In genomic region chr7:16431646-16432424, GRCh38 we compare ENCODE assay signal across 9 cellular contexts. TPM values are rescaled to one million over a fixed set of nuclear protein-coding genes. Genes with fewer than 3 reads are reported as not detected.
DNase-seq lines count a peak whose midpoint lies in the region; ATAC-seq, FAIRE-seq and TF ChIP-seq lines count a peak whose summit lies in the region.
"Had no signal": no experiment of that assay in that cellular context is flagged by ENCODE, and none has a peak within 500 bp of the region (broad histone marks: within the 10 kb centered on the region; RNA-seq: fewer than 3 reads in every experiment).

No MANE protein-coding gene starts in this region.

- peak; percentile 45 for FAIRE-seq in frontal cortex (lab: Jason Lieb, UNC)

- peak; percentile 18 for DNase-seq in NCI-H1436 (lab: John Stamatoyannopoulos, UW)
- no peak for DNase-seq in NCI-H1436 treated with DMSO at 0.1 percent for 48 hours (lab: John Stamatoyannopoulos, UW)
- DNase-seq in SW480 (ENCODE audit: low spot score), result peak; percentile 78
- no peak for DNase-seq in frontal cortex (ENCODE audit: low spot score in 2 of 2)
- no peak for DNase-seq in retinal pigment epithelial cell (ENCODE audit: low read depth)

- ATAC-seq in GM19351 (IDR thresholded peaks at IDR 0.05; ENCODE audit: unreplicated experiment) (peak; percentile 90), HG02588 (IDR thresholded peaks at IDR 0.05; ENCODE audit: unreplicated experiment) (no peak)

- H3K4me3 ChIP-seq in retinal pigment epithelial cell (ENCODE audit: low read length), result no peak overlapping the region
- H3K4me3 ChIP-seq: BLaER1 had no signal

- peak; percentile 49 for TF ChIP-seq CTCF in retinal pigment epithelial cell (conservative IDR thresholded peaks at IDR 0.05; ENCODE audit: low read depth, low read length)

- no peak for TF ChIP-seq EP300 in Ishikawa (IDR thresholded peaks at IDR 0.05; ENCODE audit: borderline replicate concordance)

- TF ChIP-seq RAD21 in Ishikawa (IDR thresholded peaks at IDR 0.05; ENCODE audit: low read depth), result peak; percentile 81

TF ChIP-seq in Ishikawa, 13 proteins besides CTCF, POLR2A, EP300 and RAD21:
- no peak for TF ChIP-seq CREB1 (IDR thresholded peaks at IDR 0.05; ENCODE audit: low read depth)
- no peak for TF ChIP-seq YY1 (IDR thresholded peaks at IDR 0.05; ENCODE audit: low read depth)
- TF ChIP-seq, protein P1, sequence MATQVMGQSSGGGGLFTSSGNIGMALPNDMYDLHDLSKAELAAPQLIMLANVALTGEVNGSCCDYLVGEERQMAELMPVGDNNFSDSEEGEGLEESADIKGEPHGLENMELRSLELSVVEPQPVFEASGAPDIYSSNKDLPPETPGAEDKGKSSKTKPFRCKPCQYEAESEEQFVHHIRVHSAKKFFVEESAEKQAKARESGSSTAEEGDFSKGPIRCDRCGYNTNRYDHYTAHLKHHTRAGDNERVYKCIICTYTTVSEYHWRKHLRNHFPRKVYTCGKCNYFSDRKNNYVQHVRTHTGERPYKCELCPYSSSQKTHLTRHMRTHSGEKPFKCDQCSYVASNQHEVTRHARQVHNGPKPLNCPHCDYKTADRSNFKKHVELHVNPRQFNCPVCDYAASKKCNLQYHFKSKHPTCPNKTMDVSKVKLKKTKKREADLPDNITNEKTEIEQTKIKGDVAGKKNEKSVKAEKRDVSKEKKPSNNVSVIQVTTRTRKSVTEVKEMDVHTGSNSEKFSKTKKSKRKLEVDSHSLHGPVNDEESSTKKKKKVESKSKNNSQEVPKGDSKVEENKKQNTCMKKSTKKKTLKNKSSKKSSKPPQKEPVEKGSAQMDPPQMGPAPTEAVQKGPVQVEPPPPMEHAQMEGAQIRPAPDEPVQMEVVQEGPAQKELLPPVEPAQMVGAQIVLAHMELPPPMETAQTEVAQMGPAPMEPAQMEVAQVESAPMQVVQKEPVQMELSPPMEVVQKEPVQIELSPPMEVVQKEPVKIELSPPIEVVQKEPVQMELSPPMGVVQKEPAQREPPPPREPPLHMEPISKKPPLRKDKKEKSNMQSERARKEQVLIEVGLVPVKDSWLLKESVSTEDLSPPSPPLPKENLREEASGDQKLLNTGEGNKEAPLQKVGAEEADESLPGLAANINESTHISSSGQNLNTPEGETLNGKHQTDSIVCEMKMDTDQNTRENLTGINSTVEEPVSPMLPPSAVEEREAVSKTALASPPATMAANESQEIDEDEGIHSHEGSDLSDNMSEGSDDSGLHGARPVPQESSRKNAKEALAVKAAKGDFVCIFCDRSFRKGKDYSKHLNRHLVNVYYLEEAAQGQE (IDR thresholded peaks at IDR 0.05; ENCODE audit: low read depth), result no peak
- TF ChIP-seq USF1 (IDR thresholded peaks at IDR 0.05), result no peak
- no peak for TF ChIP-seq CEBPB (IDR thresholded peaks at IDR 0.05)
- no peak for TF ChIP-seq ZBTB7A (IDR thresholded peaks at IDR 0.05; ENCODE audit: low read depth)
- no peak for TF ChIP-seq MAX (IDR thresholded peaks at IDR 0.05)
- TF ChIP-seq TEAD4 (IDR thresholded peaks at IDR 0.05), result no peak
- TF ChIP-seq TCF12 (IDR thresholded peaks at IDR 0.05; ENCODE audit: low read depth), result no peak
- TF ChIP-seq TAF1 (IDR thresholded peaks at IDR 0.05; ENCODE audit: low read depth), result no peak
- no peak for TF ChIP-seq EGR1 (IDR thresholded peaks at IDR 0.05)
- no peak for TF ChIP-seq FOXM1 (IDR thresholded peaks at IDR 0.05; ENCODE audit: borderline replicate concordance, low read depth)
- no peak for TF ChIP-seq NFIC (IDR thresholded peaks at IDR 0.05)

RNA-seq across cellular contexts. Expression of gene CRPPA, which starts 10.5 kb away (rescaled TPM):
- total RNA-seq in frontal cortex, result 9.0 TPM

RNA-seq across cellular contexts. Expression of gene SOSTDC1, which starts 33.7 kb away (rescaled TPM):
- total RNA-seq in frontal cortex, result 30.2 TPM

Comparison
In these comparisons a context has a peak if more than half of its experiments do, and no peak if none do; other contexts are left out.
1. DNase-seq: peak in NCI-H1436 (single experiment) and SW480 (single experiment); none in NCI-H1436 treated with DMSO at 0.1 percent for 48 hours (single experiment), frontal cortex (0 of 2) and retinal pigment epithelial cell (single experiment).